Comparison of ENCODE assay signal across 28 cellular contexts in the genomic region with DNA sequence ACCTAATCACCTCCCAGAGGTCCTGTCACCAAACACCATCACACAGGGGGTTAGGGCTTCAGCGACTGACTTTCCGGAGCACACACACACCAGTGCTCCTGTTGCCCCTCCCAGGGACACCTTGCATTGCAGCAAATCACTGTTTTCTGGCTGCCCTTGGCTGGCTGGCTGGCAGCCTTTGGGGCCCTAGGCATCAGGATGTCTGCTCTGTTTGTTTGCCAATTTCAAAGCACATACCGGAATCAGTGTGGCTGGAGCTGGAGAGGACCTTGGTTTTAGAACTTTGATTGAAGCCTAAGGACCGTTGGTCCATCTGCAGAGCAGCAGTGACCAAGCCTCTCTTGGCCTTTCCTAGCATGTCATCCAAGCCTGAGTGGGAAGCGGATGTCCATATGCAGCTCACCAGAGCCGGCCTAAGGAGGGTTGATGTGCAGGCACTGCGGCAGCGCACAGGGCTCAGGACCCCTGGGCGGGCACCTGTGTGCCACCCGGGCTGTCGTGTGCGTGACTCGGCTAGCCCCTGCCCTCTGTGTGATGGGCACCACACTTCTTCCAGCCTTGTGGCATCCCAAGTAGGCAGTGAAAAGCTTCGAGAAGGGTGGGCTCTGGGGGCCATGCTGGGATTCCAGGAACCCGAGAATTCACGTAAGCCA.
"Had no signal": no experiment of that assay in that cellular context is flagged by ENCODE, and none has a peak within 500 bp of the region (broad histone marks: within the 10 kb centered on the region; RNA-seq: fewer than 3 reads in every experiment).

No MANE protein-coding gene starts in this region.

- H3K4me2 ChIP-seq: hepatocyte had no signal

- H3K79me2 ChIP-seq: hepatocyte had no signal

- H3K36me3 Mint-ChIP-seq: naive thymus-derived CD8-positive, alpha-beta T cell; stimulated activated memory B cell treated with anti-CD40 and anti-IgM and Interleukin-4, amounts not matched to agents 10 μg/mL and 1 μg/mL and 100 μg/mL, for 72 hours had no signal

- H3K4me1 ChIP-seq: foreskin keratinocyte, left lung, pancreas had no signal

- H3K27ac ChIP-seq: esophagus muscularis mucosa, foreskin keratinocyte, gastroesophageal sphincter, heart left ventricle, hepatocyte, left lung, neutrophil, pancreas, right atrium auricular region, thoracic aorta, upper lobe of left lung had no signal

- ATAC-seq: foreskin keratinocyte; gastroesophageal sphincter; heart left ventricle; left cardiac atrium; left lung; naive thymus-derived CD8-positive, alpha-beta T cell; pancreas; sciatic nerve; stimulated activated memory B cell treated with anti-CD40 and anti-IgM and Interleukin-4, amounts not matched to agents 10 μg/mL and 1 μg/mL and 100 μg/mL, for 72 hours; stimulated activated naive CD8-positive, alpha-beta T cell treated with anti-CD3 and anti-CD28 coated beads, Interleukin-15, Interleukin-2, amounts not matched to agents 100 U/mL and 50 U/mL, for 24 hours had no signal

- H3K27ac Mint-ChIP-seq: endodermal cell; progenitor cell of endocrine pancreas; stimulated activated memory B cell treated with anti-CD40 and anti-IgM and Interleukin-4, amounts not matched to agents 10 μg/mL and 1 μg/mL and 100 μg/mL, for 72 hours had no signal

- FAIRE-seq: pancreas, urothelium cell line had no signal

- H3K36me3 ChIP-seq: heart left ventricle, left lung, neutrophil, pancreas, right atrium auricular region, thoracic aorta, upper lobe of left lung had no signal

- H3K4me3 Mint-ChIP-seq: endodermal cell; naive thymus-derived CD8-positive, alpha-beta T cell; stimulated activated memory B cell treated with anti-CD40 and anti-IgM and Interleukin-4, amounts not matched to agents 10 μg/mL and 1 μg/mL and 100 μg/mL, for 72 hours had no signal

- H3K9me3 Mint-ChIP-seq: naive thymus-derived CD8-positive, alpha-beta T cell had no signal

- H3K4me3 ChIP-seq: dorsolateral prefrontal cortex, esophagus muscularis mucosa, gastroesophageal sphincter, heart left ventricle, hepatocyte, left lung, pancreas, right atrium auricular region, thoracic aorta, tibial nerve, upper lobe of left lung had no signal

- H3K27me3 ChIP-seq: dorsolateral prefrontal cortex, esophagus muscularis mucosa, foreskin keratinocyte, gastroesophageal sphincter, heart left ventricle, hepatocyte, left lung, pancreas, right atrium auricular region, tibial nerve, upper lobe of left lung had no signal

- H2AFZ ChIP-seq: hepatocyte had no signal

- H3K4me1 Mint-ChIP-seq: naive thymus-derived CD8-positive, alpha-beta T cell; stimulated activated memory B cell treated with anti-CD40 and anti-IgM and Interleukin-4, amounts not matched to agents 10 μg/mL and 1 μg/mL and 100 μg/mL, for 72 hours had no signal

- DNase-seq: cerebellar nuclear complex; cortex of kidney; effector CD4-positive, alpha-beta T cell; endodermal cell; foreskin keratinocyte; left cardiac atrium; mammary epithelial cell; mesendoderm; midbrain; naive thymus-derived CD8-positive, alpha-beta T cell; pancreas; stimulated activated CD4-positive, alpha-beta T cell treated with anti-CD3 and anti-CD28 coated beads, Interleukin-4, amount 100 ng/mL, for 4 hours; stimulated activated naive CD8-positive, alpha-beta T cell treated with anti-CD3 and anti-CD28 coated beads, Interleukin-15, Interleukin-2, amounts not matched to agents 100 U/mL and 50 U/mL, for 24 hours; upper lobe of left lung had no signal

- H3K9me3 ChIP-seq: esophagus muscularis mucosa, gastroesophageal sphincter, heart left ventricle, left lung, neutrophil, pancreas, right atrium auricular region, thoracic aorta, tibial nerve, upper lobe of left lung had no signal
